Comparison of ENCODE assay signal across 22 cellular contexts in the genomic region with DNA sequence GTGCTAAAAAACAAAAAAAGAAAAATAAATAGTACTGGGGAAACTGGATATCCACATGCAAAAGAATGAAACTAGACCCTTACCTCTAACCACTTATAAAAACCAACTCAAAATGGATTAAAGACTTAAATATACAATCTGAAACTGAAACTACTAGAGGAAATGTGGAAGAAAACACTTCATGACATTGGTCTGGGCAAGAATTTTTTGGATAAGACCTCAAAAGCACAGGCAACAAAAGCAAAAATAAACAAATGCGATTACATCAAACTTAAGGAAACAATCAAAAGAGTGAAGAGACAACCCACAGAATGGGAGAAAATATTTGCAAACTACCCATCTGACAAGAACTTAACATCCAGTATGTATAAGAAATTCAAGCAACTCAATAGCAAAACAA. TPM values are rescaled to one million over a fixed set of nuclear protein-coding genes. Genes with fewer than 3 reads are reported as not detected.
DNase-seq lines count a peak whose midpoint lies in the region; ATAC-seq and TF ChIP-seq lines count a peak whose summit lies in the region.
"Had no signal": no experiment of that assay in that cellular context is flagged by ENCODE, and none has a peak within 500 bp of the region (broad histone marks: within the 10 kb centered on the region; RNA-seq: fewer than 3 reads in every experiment).

No MANE protein-coding gene starts in this region.

- H4K5ac ChIP-seq in IMR-90 (ENCODE audit: low read depth, low read length): no peak overlapping the region

- no peak for DNase-seq in activated CD4-positive, alpha-beta T cell treated with anti-CD3 and anti-CD28 coated beads, Interleukin-2, amount 10 ng/mL, durations not matched to agents 7 days and 5 days
- no peak for DNase-seq in activated CD4-positive, alpha-beta T cell treated with anti-CD3 and anti-CD28 coated beads for 36 hours
- DNase-seq in IMR-90 (no peak), osteoblast (ENCODE audit: insufficient read length, low spot score, missing footprints) (no peak), NCI-H82 (lab: John Stamatoyannopoulos, UW) (no peak), anterior cingulate cortex (lab: John Stamatoyannopoulos, UW) (no peak), kidney tubule cell (ENCODE audit: low spot score) (no peak)
- no peak for DNase-seq in central memory CD8-positive, alpha-beta T cell (ENCODE audit: low spot score in 2 of 2)
- DNase-seq: activated CD4-positive, alpha-beta T cell treated with anti-CD3 and anti-CD28 coated beads, Interleukin-2, amount 50 U/mL, for 4 hours; activated T-cell treated with anti-CD3 and anti-CD28 coated beads, Interleukin-2, amount 50 U/mL, for 48 hours; caudate nucleus; CD8-positive, alpha-beta T cell; DMS79 treated with DMSO at 0.1 percent for 48 hours; foreskin keratinocyte; mucosa of descending colon; NCI-H1694; NCI-H2227 treated with DMSO at 0.1 percent for 48 hours; right cardiac atrium had no signal

- peak overlapping the region; percentile 54 for H2BK5ac ChIP-seq in IMR-90 (ENCODE audit: low read depth, low read length, poor library complexity, severe bottlenecking)

- no peak overlapping the region for H3K4ac ChIP-seq in IMR-90 (ENCODE audit: low read depth, low read length)

- BruUV-seq in IMR-90 (replicated peaks; lab: Mats Ljungman, UMichigan): no TSS peak

- H3K56ac ChIP-seq in IMR-90 (ENCODE audit: extremely low read depth, insufficient read depth, low read length): no peak overlapping the region

- H3K9me3 ChIP-seq in IMR-90 (ENCODE audit: control insufficient read depth, insufficient read depth, low read length): no peaks in the 10 kb centered on the region
- no peaks in the 10 kb centered on the region for H3K9me3 ChIP-seq in osteoblast (ENCODE audit: low read depth, low read length)
- H3K9me3 ChIP-seq: mucosa of descending colon, neutrophil had no signal

- dilution Hi-C loops in IMR-90 (cut with HindIII; ENCODE audit: low sequenced_read_pairs, unreplicated experiment): no loop called here

- H3K79me2 ChIP-seq in osteoblast (ENCODE audit: insufficient read depth, low read length): peaks cover 22% of the 10 kb centered on the region

- H3K4me3 ChIP-seq in IMR-90 (ENCODE audit: insufficient read depth, low read depth, low read length) (no peak overlapping the region), osteoblast (ENCODE audit: insufficient read depth, low read length) (no peak overlapping the region)
- H3K4me3 ChIP-seq: mucosa of descending colon had no signal

- no peak for TF ChIP-seq POLR2A in IMR-90 (IDR thresholded peaks at IDR 0.05; ENCODE audit: low read depth, low read length)

- no peak overlapping the region for H3K23ac ChIP-seq in IMR-90 (ENCODE audit: low read depth, low read length)

- CTCF ChIA-PET in activated CD4-positive, alpha-beta T cell treated with anti-CD3 and anti-CD28 coated beads, Interleukin-2, amount 10 ng/mL, durations not matched to agents 7 days and 5 days (lab: Charles Lee): no interaction called here
- CTCF ChIA-PET in activated CD4-positive, alpha-beta T cell treated with anti-CD3 and anti-CD28 coated beads for 36 hours (lab: Charles Lee): no interaction called here
- CTCF ChIA-PET in IMR-90 (lab: Yijun Ruan, JAX): no interaction called here

- no peak overlapping the region for H2AK5ac ChIP-seq in IMR-90 (ENCODE audit: low read depth, low read length)

- no peaks in the 10 kb centered on the region for H3K27me3 ChIP-seq in IMR-90 (ENCODE audit: control insufficient read depth, insufficient read depth, low read length)
- no peaks in the 10 kb centered on the region for H3K27me3 ChIP-seq in osteoblast (ENCODE audit: insufficient read depth, low read length)
- H3K27me3 ChIP-seq: foreskin keratinocyte, neutrophil had no signal

- H3K18ac ChIP-seq in IMR-90 (ENCODE audit: low read depth, low read length): no peak overlapping the region

- H3K4me1 Mint-ChIP-seq in activated CD4-positive, alpha-beta T cell treated with anti-CD3 and anti-CD28 coated beads, Interleukin-2, amount 10 ng/mL, durations not matched to agents 7 days and 5 days: peaks cover 31% of the 10 kb centered on the region
- peaks cover 34% of the 10 kb centered on the region for H3K4me1 Mint-ChIP-seq in activated CD4-positive, alpha-beta T cell treated with anti-CD3 and anti-CD28 coated beads for 36 hours
- H3K4me1 Mint-ChIP-seq in central memory CD8-positive, alpha-beta T cell: peaks cover 28% of the 10 kb centered on the region

- no peak overlapping the region for H4K8ac ChIP-seq in IMR-90 (ENCODE audit: low read depth in 2 of 2, low read length in 2 of 2)

- peaks cover 5% of the 10 kb centered on the region; the same call in 1 of the 2 replicates for H3K4me1 ChIP-seq in IMR-90 (ENCODE audit: control insufficient read depth, insufficient read depth, low read length)
- H3K4me1 ChIP-seq in osteoblast (ENCODE audit: insufficient read depth, low read length): peaks cover 21% of the 10 kb centered on the region

- H2AK9ac ChIP-seq in IMR-90 (replicated peaks; ENCODE audit: low read depth, low read length, poor library complexity): no peak overlapping the region

- peaks cover 10 to 23% of the 10 kb centered on the region in 2 experiments; a peak in 3 of 4 replicates for H3K79me1 ChIP-seq in IMR-90 (ENCODE audit: low read depth in 1 of 2, low read length in 2 of 2)

- no peak overlapping the region for H2BK20ac ChIP-seq in IMR-90 (ENCODE audit: low read depth, low read length)

- H3K27ac ChIP-seq in IMR-90 (ENCODE audit: insufficient read depth, low read length) (no peak overlapping the region; the same call in 1 of the 2 replicates), osteoblast (ENCODE audit: low read depth, low read length) (no peak overlapping the region)
- H3K27ac ChIP-seq: foreskin keratinocyte, neutrophil had no signal

- H3K27me3 Mint-ChIP-seq in activated CD4-positive, alpha-beta T cell treated with anti-CD3 and anti-CD28 coated beads, Interleukin-2, amount 10 ng/mL, durations not matched to agents 7 days and 5 days: no peaks in the 10 kb centered on the region
- no peaks in the 10 kb centered on the region for H3K27me3 Mint-ChIP-seq in activated CD4-positive, alpha-beta T cell treated with anti-CD3 and anti-CD28 coated beads for 36 hours
- H3K27me3 Mint-ChIP-seq in central memory CD8-positive, alpha-beta T cell: no peaks in the 10 kb centered on the region
- H3K27me3 Mint-ChIP-seq: stimulated activated naive CD8-positive, alpha-beta T cell treated with anti-CD3 and anti-CD28 coated beads, Interleukin-15, Interleukin-2, amounts not matched to agents 100 ng/mL and 50 ng/mL, for 24 hours; type B pancreatic cell had no signal

- in situ Hi-C loops in IMR-90 (cut with MboI; ENCODE audit: low sequenced_read_pairs): loop anchor here (25.0 kb wide), 1 partner anchor 979 kb away; no protein-coding TSS in a partner anchor

- no peak overlapping the region for H3K4me3 Mint-ChIP-seq in activated CD4-positive, alpha-beta T cell treated with anti-CD3 and anti-CD28 coated beads, Interleukin-2, amount 10 ng/mL, durations not matched to agents 7 days and 5 days
- H3K4me3 Mint-ChIP-seq in activated CD4-positive, alpha-beta T cell treated with anti-CD3 and anti-CD28 coated beads for 36 hours: no peak overlapping the region
- peak overlapping the region; percentile 30 for H3K4me3 Mint-ChIP-seq in central memory CD8-positive, alpha-beta T cell
- H3K4me3 Mint-ChIP-seq: CD8-positive, alpha-beta T cell; stimulated activated naive CD8-positive, alpha-beta T cell treated with anti-CD3 and anti-CD28 coated beads, Interleukin-15, Interleukin-2, amounts not matched to agents 100 ng/mL and 50 ng/mL, for 24 hours; type B pancreatic cell had no signal

- TF ChIP-seq RAD21 in IMR-90 (IDR thresholded peaks at IDR 0.05; ENCODE audit: low read length): no peak

- H4K20me1 ChIP-seq in IMR-90 (ENCODE audit: insufficient read depth, low read length) (no peaks in the 10 kb centered on the region), osteoblast (ENCODE audit: insufficient read depth, low read length) (no peaks in the 10 kb centered on the region)

- H2BK15ac ChIP-seq in IMR-90 (ENCODE audit: low read depth, low read length): no peak overlapping the region

- peaks cover 5% of the 10 kb centered on the region for H3K9me3 Mint-ChIP-seq in activated CD4-positive, alpha-beta T cell treated with anti-CD3 and anti-CD28 coated beads, Interleukin-2, amount 10 ng/mL, durations not matched to agents 7 days and 5 days
- H3K9me3 Mint-ChIP-seq in activated CD4-positive, alpha-beta T cell treated with anti-CD3 and anti-CD28 coated beads for 36 hours (ENCODE audit: low read depth): no peaks in the 10 kb centered on the region
- no peaks in the 10 kb centered on the region for H3K9me3 Mint-ChIP-seq in central memory CD8-positive, alpha-beta T cell
- H3K9me3 Mint-ChIP-seq: CD8-positive, alpha-beta T cell; stimulated activated naive CD8-positive, alpha-beta T cell treated with anti-CD3 and anti-CD28 coated beads, Interleukin-15, Interleukin-2, amounts not matched to agents 100 ng/mL and 50 ng/mL, for 24 hours; type B pancreatic cell had no signal

- TF ChIP-seq CTCF in IMR-90 (conservative IDR thresholded peaks at IDR 0.05; ENCODE audit: low read depth, low read length) (no peak), osteoblast (IDR thresholded peaks at IDR 0.05; ENCODE audit: extremely low read depth, low read depth, low read length) (no peak)

- intact Hi-C loops in activated CD4-positive, alpha-beta T cell treated with anti-CD3 and anti-CD28 coated beads for 36 hours (cut with DNase I, micrococcal nuclease): no loop called here
- intact Hi-C loops in IMR-90 (cut with micrococcal nuclease): no loop called here

- no CpG with 5 or more reads among the region's 1 CpG for WGBS in IMR-90 (ENCODE audit: extremely low coverage in 2 of 2, insufficient read length in 1 of 2), 2 experiments

- H2BK120ac ChIP-seq in IMR-90 (ENCODE audit: low read depth, low read length): no peak overlapping the region

- no peak overlapping the region for H3K14ac ChIP-seq in IMR-90 (replicated peaks; ENCODE audit: low read depth, low read length)

- H4K91ac ChIP-seq in IMR-90 (ENCODE audit: insufficient read depth, low read depth, low read length): no peak overlapping the region

- POLR2A ChIA-PET in activated CD4-positive, alpha-beta T cell treated with anti-CD3 and anti-CD28 coated beads, Interleukin-2, amount 10 ng/mL, durations not matched to agents 7 days and 5 days (lab: Charles Lee): no interaction called here
- POLR2A ChIA-PET in activated CD4-positive, alpha-beta T cell treated with anti-CD3 and anti-CD28 coated beads for 36 hours (lab: Charles Lee): no interaction called here
- POLR2A ChIA-PET in IMR-90 (lab: Charles Lee; ENCODE audit: unreplicated experiment): no interaction called here

- H3K4me2 ChIP-seq in IMR-90 (ENCODE audit: low read depth, low read length) (peak overlapping the region; percentile 80), osteoblast (ENCODE audit: insufficient read depth, low read length) (peak overlapping the region; percentile 51)

- no peak overlapping the region for H3K9ac ChIP-seq in IMR-90 (ENCODE audit: low read depth, low read length)

- H3K27ac Mint-ChIP-seq in activated CD4-positive, alpha-beta T cell treated with anti-CD3 and anti-CD28 coated beads, Interleukin-2, amount 10 ng/mL, durations not matched to agents 7 days and 5 days: peak overlapping the region; percentile 33
- no peak overlapping the region for H3K27ac Mint-ChIP-seq in activated CD4-positive, alpha-beta T cell treated with anti-CD3 and anti-CD28 coated beads for 36 hours
- H3K27ac Mint-ChIP-seq in central memory CD8-positive, alpha-beta T cell (ENCODE audit: low read depth): peak overlapping the region; percentile 42
- H3K27ac Mint-ChIP-seq: CD8-positive, alpha-beta T cell; stimulated activated naive CD8-positive, alpha-beta T cell treated with anti-CD3 and anti-CD28 coated beads, Interleukin-15, Interleukin-2, amounts not matched to agents 100 ng/mL and 50 ng/mL, for 24 hours; type B pancreatic cell had no signal

- no peaks in the 10 kb centered on the region for H3K9me1 ChIP-seq in IMR-90 (ENCODE audit: insufficient read depth, low read length)

- H3K36me3 Mint-ChIP-seq in activated CD4-positive, alpha-beta T cell treated with anti-CD3 and anti-CD28 coated beads, Interleukin-2, amount 10 ng/mL, durations not matched to agents 7 days and 5 days (ENCODE audit: low read depth): peaks cover 32% of the 10 kb centered on the region
- H3K36me3 Mint-ChIP-seq in activated CD4-positive, alpha-beta T cell treated with anti-CD3 and anti-CD28 coated beads for 36 hours (ENCODE audit: low read depth): peaks cover 29% of the 10 kb centered on the region
- peaks cover 10% of the 10 kb centered on the region for H3K36me3 Mint-ChIP-seq in central memory CD8-positive, alpha-beta T cell (ENCODE audit: insufficient read depth)

- H3K36me3 ChIP-seq in IMR-90 (ENCODE audit: control insufficient read depth, insufficient read depth, low read length) (peaks cover 4% of the 10 kb centered on the region), osteoblast (ENCODE audit: insufficient read depth, low read length) (peaks cover 17% of the 10 kb centered on the region)

- H2AFZ ChIP-seq in IMR-90 (replicated peaks; ENCODE audit: low read length, poor library complexity): no peak overlapping the region
- H2AFZ ChIP-seq in osteoblast (ENCODE audit: low read length): no peak overlapping the region

- ATAC-seq in activated CD4-positive, alpha-beta T cell treated with anti-CD3 and anti-CD28 coated beads for 36 hours: no peak
- no peak for ATAC-seq in IMR-90 (ENCODE audit: low read depth)
- ATAC-seq in central memory CD8-positive, alpha-beta T cell (replicated peaks; ENCODE audit: extremely low read depth, poor library complexity, severe bottlenecking): no peak
- ATAC-seq: CD8-positive, alpha-beta T cell; foreskin keratinocyte; left lobe of liver; mucosa of descending colon; right cardiac atrium had no signal

RNA-seq across cellular contexts. Expression of gene IFT57, which starts 6.3 kb away (rescaled TPM):
- 10 to 100 TPM; 23.8 to 25.7 TPM for total RNA-seq in activated CD4-positive, alpha-beta T cell treated with anti-CD3 and anti-CD28 coated beads, Interleukin-2, amount 10 ng/mL, durations not matched to agents 7 days and 5 days
- 10 to 100 TPM; 27.9 to 29.6 TPM for total RNA-seq in activated CD4-positive, alpha-beta T cell treated with anti-CD3 and anti-CD28 coated beads for 36 hours
- total RNA-seq in IMR-90 (2012; rRNA removed) (35.3 and 46.9 TPM in 2 replicates), osteoblast (74.9 and 88.7 TPM in 2 replicates)
- 30.0 and 42.3 TPM in 2 replicates for polyA plus RNA-seq in IMR-90 (2012; rRNA removed)
- 12.0 and 21.4 TPM in 2 replicates for polyA plus RNA-seq in IMR-90 (2012; cell fraction: cytosol; rRNA removed)
- polyA plus RNA-seq in IMR-90 (2012; cell fraction: nucleus; rRNA removed; ENCODE audit: low replicate concordance): 8.6 and 20.4 TPM in 2 replicates
